In genomic region chr3:134446800-134447199, GRCh38 we compare ENCODE assay signal across 17 cellular contexts. TPM values are rescaled to one million over a fixed set of nuclear protein-coding genes. Genes with fewer than 3 reads are reported as not detected.
DNase-seq lines count a peak whose midpoint lies in the region; ATAC-seq and TF ChIP-seq lines count a peak whose summit lies in the region.
"Had no signal": no experiment of that assay in that cellular context is flagged by ENCODE, and none has a peak within 500 bp of the region (broad histone marks: within the 10 kb centered on the region; RNA-seq: fewer than 3 reads in every experiment).

No MANE protein-coding gene starts in this region.

- no peak for TF ChIP-seq POLR2A in vagina (IDR thresholded peaks at IDR 0.05)

- no peak overlapping the region for H3K4me3 ChIP-seq in endodermal cell (ENCODE audit: low read length)
- H3K4me3 ChIP-seq in vagina, result no peak overlapping the region

- intact Hi-C loops in vagina (cut with DNase I), result no loop called here

- no peak overlapping the region for H3K27ac Mint-ChIP-seq in endodermal cell
- peak overlapping the region in 2 of 3 experiments; percentile 62 to 74 for H3K27ac Mint-ChIP-seq in nephron

- H3K4me3 Mint-ChIP-seq in endodermal cell, result no peak overlapping the region
- H3K4me3 Mint-ChIP-seq in nephron, result no peak overlapping the region

- DNase-seq in AG20443 (ENCODE audit: low spot score) (peak; percentile 67), M059J (ENCODE audit: low read depth) (peak; percentile 86), endodermal cell (peak; percentile 23), vagina (ENCODE audit: extremely low spot score in 2 of 2) (no peak), DMS53 (lab: John Stamatoyannopoulos, UW) (no peak), HUDEP-2 (lab: John Stamatoyannopoulos, UW; ENCODE audit: unreplicated experiment in 76 of 76) (no peak)
- DNase-seq: activated CD4-positive, alpha-beta T cell treated with anti-CD3 and anti-CD28 coated beads for 4 hours; AML-193; DND-41; hypothalamus; NCI-H2227 treated with DMSO at 0.1 percent for 48 hours; OCI-M1; T-helper 1 cell had no signal

- H3K27me3 Mint-ChIP-seq in endodermal cell (ENCODE audit: insufficient read depth) (peaks cover 3% of the 10 kb centered on the region), nephron (ENCODE audit: low read depth) (peaks cover 10% of the 10 kb centered on the region)

- TF ChIP-seq CTCF in endodermal cell (conservative IDR thresholded peaks at IDR 0.05), result no peak
- no peak for TF ChIP-seq CTCF in nephron (IDR thresholded peaks at IDR 0.05; ENCODE audit: unreplicated experiment in 3 of 3)
- no peak for TF ChIP-seq CTCF in vagina (IDR thresholded peaks at IDR 0.05)

- H3K36me3 ChIP-seq in endodermal cell (ENCODE audit: control insufficient read depth, insufficient read depth, low read length), result no peaks in the 10 kb centered on the region
- no peaks in the 10 kb centered on the region for H3K36me3 ChIP-seq in vagina
- H3K36me3 ChIP-seq: neutrophil had no signal

- peaks cover 3% of the 10 kb centered on the region for H3K9me3 Mint-ChIP-seq in endodermal cell
- H3K9me3 Mint-ChIP-seq in nephron, result peaks cover 7% of the 10 kb centered on the region

- H3K4me1 ChIP-seq in endodermal cell (ENCODE audit: control insufficient read depth, insufficient read depth, low read length), result peaks cover 3% of the 10 kb centered on the region
- peaks cover 10% of the 10 kb centered on the region for H3K4me1 ChIP-seq in vagina

- no peak for ATAC-seq in GM18870 (IDR thresholded peaks at IDR 0.05; ENCODE audit: unreplicated experiment)
- ATAC-seq: HCT116 had no signal

- no peak overlapping the region for H3K9ac ChIP-seq in endodermal cell (ENCODE audit: extremely low read depth, low read length, poor library complexity, severe bottlenecking)

- H3K27me3 ChIP-seq in endodermal cell (ENCODE audit: control insufficient read depth, insufficient read depth, low read length, poor library complexity, severe bottlenecking), result no peaks in the 10 kb centered on the region
- no peaks in the 10 kb centered on the region for H3K27me3 ChIP-seq in vagina
- H3K27me3 ChIP-seq: neutrophil had no signal

- H3K4me1 Mint-ChIP-seq in endodermal cell (peaks cover 6% of the 10 kb centered on the region), nephron (peaks cover 57% of the 10 kb centered on the region)

- H3K9me3 ChIP-seq in endodermal cell (ENCODE audit: control insufficient read depth, low read length) (peaks cover 8% of the 10 kb centered on the region), vagina (peaks cover 6% of the 10 kb centered on the region)
- H3K9me3 ChIP-seq: neutrophil had no signal

- 89 to 94% methylated on average over 3 of the region's 3 CpGs for WGBS in endodermal cell (ENCODE audit: insufficient coverage in 1 of 2, insufficient read length in 1 of 2), 2 experiments

- H3K36me3 Mint-ChIP-seq in endodermal cell (ENCODE audit: low read depth) (no peaks in the 10 kb centered on the region), nephron (ENCODE audit: low read depth) (peaks cover 4% of the 10 kb centered on the region)

- H3K27ac ChIP-seq in endodermal cell (ENCODE audit: low read depth, low read length) (no peak overlapping the region), vagina (no peak overlapping the region)
- H3K27ac ChIP-seq: neutrophil had no signal

RNA-seq across cellular contexts. Expression of gene ANAPC13, which starts 39.0 kb away (rescaled TPM):
- 208 and 216 TPM in 2 replicates for total RNA-seq in M059J (2014; rRNA removed; shearing (Covaris generic))
- 10 to 100 TPM; 28.6 to 29.3 TPM for total RNA-seq in endodermal cell
- polyA plus RNA-seq in endodermal cell (2013, experiment 1 of 2), result 86.7 TPM
- polyA plus RNA-seq in endodermal cell (2013, experiment 2 of 2), result 81.0 TPM
- 24.1 TPM for total RNA-seq in vagina

RNA-seq across cellular contexts. Expression of gene CEP63, which starts 39.1 kb away (rescaled TPM):
- total RNA-seq in M059J (2014; rRNA removed; shearing (Covaris generic)), result 20.7 and 26.3 TPM in 2 replicates
- total RNA-seq in endodermal cell, result 10 to 100 TPM; 21.2 to 33.0 TPM
- polyA plus RNA-seq in endodermal cell (2013, experiment 1 of 2), result 28.7 TPM
- 30.2 TPM for polyA plus RNA-seq in endodermal cell (2013, experiment 2 of 2)
- 12.5 TPM for total RNA-seq in vagina

Comparison
In these comparisons a context has a peak if more than half of its experiments do, and no peak if none do; other contexts are left out.
1. DNase-seq: peak in AG20443 (single experiment), M059J (single experiment) and endodermal cell (single experiment); none in vagina (0 of 2), DMS53 (single experiment) and HUDEP-2 (0 of 76).